ENCODE assay signal across 8 cellular contexts in the genomic region with DNA sequence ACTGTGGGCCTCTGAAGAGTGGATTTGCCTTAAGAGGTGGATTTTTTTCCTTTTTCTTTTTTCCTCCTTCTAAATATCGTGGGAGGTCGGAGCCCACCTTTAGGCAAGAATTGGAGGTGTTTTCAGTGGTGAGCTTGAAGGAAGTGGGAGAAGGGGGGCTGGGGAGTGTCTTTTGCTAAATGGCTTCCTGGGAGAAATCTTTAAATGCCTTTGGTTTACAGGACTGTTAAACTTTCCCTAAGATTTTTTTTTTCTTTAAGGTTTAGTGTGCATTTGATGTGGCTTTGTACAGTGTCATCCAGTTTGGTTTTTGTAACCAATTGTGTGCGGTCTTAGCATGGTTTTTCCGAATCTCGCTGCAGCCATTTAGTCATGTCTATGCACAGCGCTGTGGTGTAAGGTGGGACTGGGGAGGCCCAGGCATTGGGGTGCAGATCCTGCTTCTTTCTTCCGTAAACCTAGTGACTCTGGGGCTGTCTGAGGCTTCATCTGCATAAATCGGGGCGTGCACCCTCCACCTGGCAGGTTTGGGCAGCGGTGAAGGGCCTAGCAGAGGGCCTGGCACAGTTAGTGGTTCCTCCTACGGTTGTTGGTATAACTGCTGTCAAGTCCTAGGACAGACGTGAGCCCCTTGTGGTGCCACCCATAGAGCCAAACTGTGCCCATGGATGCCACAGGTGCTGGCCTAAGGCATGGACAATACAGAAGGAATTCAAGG. TPM values are rescaled to one million over a fixed set of nuclear protein-coding genes. Genes with fewer than 3 reads are reported as not detected.
DNase-seq lines count a peak whose midpoint lies in the region.

No MANE protein-coding gene starts in this region.

- H3K4me3 ChIP-seq in mononuclear cell (ENCODE audit: low read length): peak overlapping the region; percentile 56

- H3K9me3 ChIP-seq in ES-I3 (ENCODE audit: control insufficient read depth, insufficient read depth, low read length) (no peaks in the 10 kb centered on the region), mononuclear cell (ENCODE audit: low read depth, low read length) (no peaks in the 10 kb centered on the region)

- H3K4me1 ChIP-seq in ES-I3 (ENCODE audit: insufficient read depth, low read length) (peaks cover 22% of the 10 kb centered on the region), mononuclear cell (ENCODE audit: insufficient read depth, low read length) (peaks cover 60% of the 10 kb centered on the region)

- peak overlapping the region; percentile 94 for H3K9ac ChIP-seq in ES-I3 (ENCODE audit: low read depth, low read length)

- H3K27me3 ChIP-seq in mononuclear cell (ENCODE audit: insufficient read depth, low read length): no peaks in the 10 kb centered on the region

- DNase-seq in Kasumi-1 (lab: John Stamatoyannopoulos, UW) (peak; percentile 35 to 46), dermis blood vessel endothelial cell (peak; percentile 38), middle frontal gyrus (ENCODE audit: extremely low spot score, low spot score) (no peak), GM03348 (ENCODE audit: low spot score) (no peak)
- DNase-seq in activated CD4-positive, alpha-beta T cell treated with anti-CD3 and anti-CD28 coated beads, Interleukin-2, amount 50 U/mL, for 1 hour: peak; percentile 75
- peak; percentile 72 for DNase-seq in stimulated activated naive CD4-positive, alpha-beta T cell treated with Interleukin-2 at 50 U/mL for 16 hours (lab: John Stamatoyannopoulos, UW)

- 0 out of 2 replicates have a peak, but pooled peaks cover 5% of the 10 kb centered on the region for H3K36me3 ChIP-seq in ES-I3 (ENCODE audit: insufficient read depth, low read length)

RNA-seq across cellular contexts. Expression of gene PRRC2B, which starts 1.3 kb away (rescaled TPM):
- total RNA-seq in dermis blood vessel endothelial cell: 63.8 and 110 TPM in 2 replicates
- 86.0 TPM for total RNA-seq in mononuclear cell

Comparison
In these comparisons a context has a peak if more than half of its experiments do, and no peak if none do; other contexts are left out.
1. DNase-seq: peak in Kasumi-1 (2 of 2), activated CD4-positive, alpha-beta T cell treated with anti-CD3 and anti-CD28 coated beads, Interleukin-2, amount 50 U/mL, for 1 hour (single experiment), dermis blood vessel endothelial cell (single experiment) and stimulated activated naive CD4-positive, alpha-beta T cell treated with Interleukin-2 at 50 U/mL for 16 hours (single experiment); none in middle frontal gyrus (single experiment) and GM03348 (single experiment).